In genomic region chr11:62804310-62805043, GRCh38 we compare ENCODE assay signal across 1 cellular context.
A peak's percentile ranks its signal among the peaks of the same experiment; 100 is the strongest.
TF ChIP-seq lines count a peak whose summit lies in the region.

No MANE protein-coding gene starts in this region.

TF ChIP-seq in K562, 482 proteins besides CTCF, POLR2A, EP300 and RAD21:
- TF ChIP-seq SIN3A (IDR thresholded peaks at IDR 0.05; ENCODE audit: borderline replicate concordance in 2 of 2, control insufficient read depth in 1 of 2, low read depth in 2 of 2, low read length in 2 of 2): 0 out of 4 replicates have a peak, but pooled peaks of 1 of the 2 experiments have one; percentile 44
- TF ChIP-seq JUND (IDR thresholded peaks at IDR 0.05; ENCODE audit: borderline replicate concordance, low read depth, low read length): no peak
- no peak for TF ChIP-seq JUND (tag; IDR thresholded peaks at IDR 0.05; ENCODE audit: borderline replicate concordance, low read depth, low read length)
- 0 out of 4 replicates have a peak, but pooled peaks of 1 of the 2 experiments have one; percentile 35 for TF ChIP-seq FOXA3 (CRISPR knock-in tag; conservative IDR thresholded peaks at IDR 0.05 in 1 of 2, IDR thresholded peaks at IDR 0.05 in 1 of 2)
- TF ChIP-seq NONO (IDR thresholded peaks at IDR 0.05; ENCODE audit: low read depth in 2 of 2, low read length in 1 of 2): 0 out of 4 replicates have a peak, but pooled peaks of 1 of the 2 experiments have one; percentile 28
- TF ChIP-seq GTF2E2 (tag; IDR thresholded peaks at IDR 0.05): peak; percentile 57
- TF ChIP-seq ARNT (IDR thresholded peaks at IDR 0.05): no peak
- TF ChIP-seq, protein P1, sequence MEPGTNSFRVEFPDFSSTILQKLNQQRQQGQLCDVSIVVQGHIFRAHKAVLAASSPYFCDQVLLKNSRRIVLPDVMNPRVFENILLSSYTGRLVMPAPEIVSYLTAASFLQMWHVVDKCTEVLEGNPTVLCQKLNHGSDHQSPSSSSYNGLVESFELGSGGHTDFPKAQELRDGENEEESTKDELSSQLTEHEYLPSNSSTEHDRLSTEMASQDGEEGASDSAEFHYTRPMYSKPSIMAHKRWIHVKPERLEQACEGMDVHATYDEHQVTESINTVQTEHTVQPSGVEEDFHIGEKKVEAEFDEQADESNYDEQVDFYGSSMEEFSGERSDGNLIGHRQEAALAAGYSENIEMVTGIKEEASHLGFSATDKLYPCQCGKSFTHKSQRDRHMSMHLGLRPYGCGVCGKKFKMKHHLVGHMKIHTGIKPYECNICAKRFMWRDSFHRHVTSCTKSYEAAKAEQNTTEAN (CRISPR knock-in tag; IDR thresholded peaks at IDR 0.05): peak; percentile 31; the same call in 1 of the 2 replicates
- 0 out of 4 replicates have a peak, but pooled peaks of 1 of the 2 experiments have one; percentile 51 for TF ChIP-seq TBL1XR1 (IDR thresholded peaks at IDR 0.05; ENCODE audit: low read length in 2 of 2)
- 0 out of 4 replicates have a peak, but pooled peaks of 1 of the 2 experiments have one; percentile 17 for TF ChIP-seq MLLT1 (IDR thresholded peaks at IDR 0.05)
- TF ChIP-seq ATF3 (IDR thresholded peaks at IDR 0.05): peak; percentile 24; the same call in 1 of the 2 replicates
- TF ChIP-seq ATF3 (CRISPR knock-in tag; conservative IDR thresholded peaks at IDR 0.05): no peak
- TF ChIP-seq ZBTB7A (IDR thresholded peaks at IDR 0.05; ENCODE audit: borderline replicate concordance, control insufficient read depth, low read depth, low read length): no peak
